ENCODE assay signal across 9 cellular contexts in the genomic region with DNA sequence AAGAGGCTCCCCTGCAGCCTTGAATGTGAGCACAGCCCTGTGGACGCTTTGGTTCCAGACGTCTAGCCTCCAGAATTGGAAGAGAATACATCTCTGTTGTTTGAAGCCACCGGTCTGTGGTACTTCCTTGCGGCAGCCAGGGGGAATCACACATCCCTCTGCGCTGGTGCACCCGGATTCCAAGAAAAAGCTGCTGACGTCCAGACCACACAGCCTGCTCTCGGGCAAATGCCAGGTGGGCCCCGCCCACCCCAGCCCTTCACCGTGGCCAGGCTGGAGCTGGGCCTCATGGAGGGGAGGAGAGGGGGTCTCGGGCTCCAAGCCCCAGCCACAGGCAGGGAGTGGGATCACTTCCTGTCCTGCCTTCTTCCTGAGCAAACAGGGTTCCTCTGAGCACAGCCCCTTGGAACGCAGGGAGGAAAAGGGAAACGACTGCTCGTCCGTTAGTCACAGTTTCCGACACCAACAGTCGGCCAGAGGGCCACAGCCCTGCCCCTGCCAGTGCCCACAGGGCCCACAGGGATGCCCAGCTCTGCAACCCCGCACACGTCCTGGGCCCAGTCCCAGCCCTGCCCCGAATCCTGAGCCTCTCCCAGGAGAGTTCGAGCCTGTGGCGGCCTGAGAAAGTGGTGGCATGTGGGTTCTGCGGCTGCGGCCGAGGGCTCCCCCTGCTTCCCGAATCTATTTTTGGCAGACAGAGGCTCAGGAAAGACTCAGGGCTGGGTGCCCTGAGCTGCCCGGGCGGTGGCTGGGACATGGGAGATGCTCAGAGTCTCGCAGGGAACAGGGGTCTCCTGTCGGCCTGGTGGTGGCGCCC.
DNase-seq lines count a peak whose midpoint lies in the region; ATAC-seq and TF ChIP-seq lines count a peak whose summit lies in the region.
"Had no signal": no experiment of that assay in that cellular context is flagged by ENCODE, and none has a peak within 500 bp of the region (broad histone marks: within the 10 kb centered on the region; RNA-seq: fewer than 3 reads in every experiment).

No MANE protein-coding gene starts in this region.

- peak overlapping the region; percentile 62; the same call in 1 of the 2 replicates for H3K9ac ChIP-seq in SK-N-SH

- H3K4me3 ChIP-seq in SK-N-SH (ENCODE audit: low read depth in 2 of 2, low read length in 1 of 2), result no peak overlapping the region
- H3K4me3 ChIP-seq in fibroblast of pulmonary artery (replicated peaks; ENCODE audit: low read depth, low read length), result no peak overlapping the region

- TF ChIP-seq RAD21 in SK-N-SH (IDR thresholded peaks at IDR 0.05; ENCODE audit: low read length), result no peak; the same call in 1 of the 2 replicates

- CTCF ChIA-PET in SK-N-SH (lab: Yijun Ruan, JAX), result interaction anchor here (0.9 to 1.0 kb wide), 2 partner anchors 19 to 391 kb away, joined by 3 read pairs; no protein-coding TSS in a partner anchor

- peaks cover 58% of the 10 kb centered on the region for H3F3A ChIP-seq in SK-N-SH (replicated peaks; ENCODE audit: insufficient read depth)

- H2AFZ ChIP-seq in SK-N-SH (ENCODE audit: low read depth), result no peak overlapping the region

- no peaks in the 10 kb centered on the region for H3K27me3 ChIP-seq in SK-N-SH (ENCODE audit: insufficient read depth)

- TF ChIP-seq CTCF in SK-N-SH (IDR thresholded peaks at IDR 0.05), result peak; percentile 51
- TF ChIP-seq CTCF in fibroblast of pulmonary artery (IDR thresholded peaks at IDR 0.05; ENCODE audit: low read length, missing control alignments), result peak; percentile 70

- H3K4me3 Mint-ChIP-seq in immature natural killer cell, result no peak overlapping the region
- H3K4me3 Mint-ChIP-seq: T-helper 1 cell treated with Interleukin-12 subunit alpha and Interleukin-12 subunit beta and Interleukin-4 antibody, amounts not matched to agents 30 μg/mL and 1 μg/mL, for 36 hours had no signal

- peaks cover 22% of the 10 kb centered on the region for H4K20me1 ChIP-seq in SK-N-SH (ENCODE audit: insufficient read depth)

- no peaks in the 10 kb centered on the region for H3K9me3 Mint-ChIP-seq in immature natural killer cell
- H3K9me3 Mint-ChIP-seq: T-helper 1 cell treated with Interleukin-12 subunit alpha and Interleukin-12 subunit beta and Interleukin-4 antibody, amounts not matched to agents 30 μg/mL and 1 μg/mL, for 36 hours had no signal

- H3K36me3 ChIP-seq in SK-N-SH (replicated peaks in 1 of 2; ENCODE audit: control insufficient read depth in 1 of 2, insufficient read depth in 2 of 2, low read length in 1 of 2), result peaks cover 66 to 70% of the 10 kb centered on the region in 2 experiments

- peak overlapping the region; percentile 71 to 95 for H3K27ac ChIP-seq in SK-N-SH (ENCODE audit: low read depth in 2 of 2, low read length in 1 of 2)

- H3K4me1 Mint-ChIP-seq in immature natural killer cell, result peaks cover 0 to 9% of the 10 kb centered on the region in 2 donors

- no peaks in the 10 kb centered on the region for H3K9me3 ChIP-seq in SK-N-SH

- H3K27me3 Mint-ChIP-seq in immature natural killer cell (ENCODE audit: low read depth in 3 of 3), result peaks cover 0 to 4% (median 2%) of the 10 kb centered on the region in 3 donors

- H3K4me1 ChIP-seq in SK-N-SH (ENCODE audit: control insufficient read depth in 1 of 2, insufficient read depth in 2 of 2, low read depth in 1 of 2, low read length in 1 of 2), result peaks cover 22 to 44% of the 10 kb centered on the region in 2 experiments; a peak in 3 of 4 replicates

- WGBS in SK-N-SH (ENCODE audit: low lambda C conversion rate), result 56% methylated on average over 3 of the region's 31 CpGs

- peak; percentile 3 to 6 for DNase-seq in AML-193 (lab: John Stamatoyannopoulos, UW)
- DNase-seq in SK-N-SH, result no peak
- DNase-seq in fibroblast of pulmonary artery (ENCODE audit: low read depth), result peak; percentile 92
- DNase-seq in nucleus accumbens (lab: John Stamatoyannopoulos, UW), result peak in 32 of 56 donors; percentile 14 to 60 (median 45)
- no peak for DNase-seq in HPDE6-E6E7 (ENCODE audit: extremely low spot score)
- no peak for DNase-seq in mesenteric fat pad (ENCODE audit: low spot score)
- DNase-seq in immature natural killer cell, result no peak

- H3K79me2 ChIP-seq in SK-N-SH (ENCODE audit: insufficient read depth), result peaks cover 99% of the 10 kb centered on the region

- peaks cover 0 to 14% (median 3%) of the 10 kb centered on the region in 3 donors for H3K36me3 Mint-ChIP-seq in immature natural killer cell

- no peak for ATAC-seq in HG03108 (IDR thresholded peaks at IDR 0.05; ENCODE audit: unreplicated experiment)

- H3K4me2 ChIP-seq in SK-N-SH, result peak overlapping the region; percentile 68

- H3K27ac Mint-ChIP-seq in immature natural killer cell, result no peak overlapping the region
- H3K27ac Mint-ChIP-seq: T-helper 1 cell treated with Interleukin-12 subunit alpha and Interleukin-12 subunit beta and Interleukin-4 antibody, amounts not matched to agents 30 μg/mL and 1 μg/mL, for 36 hours had no signal

- POLR2A ChIA-PET in SK-N-SH (lab: Yijun Ruan, JAX), result no interaction called here

- peak in 1 of 2 experiments; percentile 61; a peak in 2 of 4 replicates for TF ChIP-seq EP300 in SK-N-SH (IDR thresholded peaks at IDR 0.05; ENCODE audit: borderline replicate concordance in 1 of 2, low read depth in 1 of 2, low read length in 1 of 2)

- H3K9me2 ChIP-seq in SK-N-SH, result no peaks in the 10 kb centered on the region

TF ChIP-seq in SK-N-SH, 30 proteins besides CTCF, POLR2A, EP300 and RAD21 (continues in another document):
- TF ChIP-seq FOXM1 (IDR thresholded peaks at IDR 0.05; ENCODE audit: low read depth) (no peak), NRF1 (IDR thresholded peaks at IDR 0.05; ENCODE audit: low read depth, low read length) (no peak), USF2 (IDR thresholded peaks at IDR 0.05; ENCODE audit: borderline replicate concordance, low read depth, low read length) (no peak), POLR2AphosphoS5 (IDR thresholded peaks at IDR 0.05; ENCODE audit: low read depth, low read length) (peak; percentile 46; the same call in 1 of the 2 replicates), GABPA (IDR thresholded peaks at IDR 0.05; ENCODE audit: low read depth) (no peak; the same call in 1 of the 2 replicates), USF1 (IDR thresholded peaks at IDR 0.05; ENCODE audit: borderline replicate concordance, low read depth) (no peak), TEAD4 (IDR thresholded peaks at IDR 0.05; ENCODE audit: borderline replicate concordance, insufficient read depth) (peak; percentile 57), CHD2 (IDR thresholded peaks at IDR 0.05; ENCODE audit: low read length, partially characterized antibody) (no peak), YY1 (IDR thresholded peaks at IDR 0.05; ENCODE audit: low read depth) (no peak), FOXJ3 (CRISPR knock-in tag; IDR thresholded peaks at IDR 0.05) (no peak), MEF2A (IDR thresholded peaks at IDR 0.05; ENCODE audit: borderline replicate concordance, low read depth) (peak; percentile 82), MXI1 (IDR thresholded peaks at IDR 0.05; ENCODE audit: low read depth, low read length) (no peak), TCF12 (IDR thresholded peaks at IDR 0.05) (peak; percentile 73), TAF1 (IDR thresholded peaks at IDR 0.05; ENCODE audit: borderline replicate concordance, low read depth, low read length) (no peak), RXRA (IDR thresholded peaks at IDR 0.05; ENCODE audit: borderline replicate concordance, low read depth) (no peak), EZH2phosphoT487 (IDR thresholded peaks at IDR 0.05; ENCODE audit: borderline replicate concordance, low read depth) (no peak), SIN3A (IDR thresholded peaks at IDR 0.05; ENCODE audit: borderline replicate concordance, low read depth, low read length) (no peak)
- TF ChIP-seq, protein P1, sequence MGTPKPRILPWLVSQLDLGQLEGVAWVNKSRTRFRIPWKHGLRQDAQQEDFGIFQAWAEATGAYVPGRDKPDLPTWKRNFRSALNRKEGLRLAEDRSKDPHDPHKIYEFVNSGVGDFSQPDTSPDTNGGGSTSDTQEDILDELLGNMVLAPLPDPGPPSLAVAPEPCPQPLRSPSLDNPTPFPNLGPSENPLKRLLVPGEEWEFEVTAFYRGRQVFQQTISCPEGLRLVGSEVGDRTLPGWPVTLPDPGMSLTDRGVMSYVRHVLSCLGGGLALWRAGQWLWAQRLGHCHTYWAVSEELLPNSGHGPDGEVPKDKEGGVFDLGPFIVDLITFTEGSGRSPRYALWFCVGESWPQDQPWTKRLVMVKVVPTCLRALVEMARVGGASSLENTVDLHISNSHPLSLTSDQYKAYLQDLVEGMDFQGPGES (IDR thresholded peaks at IDR 0.05; ENCODE audit: low read depth, low read length), result no peak
- TF ChIP-seq, protein P2, sequence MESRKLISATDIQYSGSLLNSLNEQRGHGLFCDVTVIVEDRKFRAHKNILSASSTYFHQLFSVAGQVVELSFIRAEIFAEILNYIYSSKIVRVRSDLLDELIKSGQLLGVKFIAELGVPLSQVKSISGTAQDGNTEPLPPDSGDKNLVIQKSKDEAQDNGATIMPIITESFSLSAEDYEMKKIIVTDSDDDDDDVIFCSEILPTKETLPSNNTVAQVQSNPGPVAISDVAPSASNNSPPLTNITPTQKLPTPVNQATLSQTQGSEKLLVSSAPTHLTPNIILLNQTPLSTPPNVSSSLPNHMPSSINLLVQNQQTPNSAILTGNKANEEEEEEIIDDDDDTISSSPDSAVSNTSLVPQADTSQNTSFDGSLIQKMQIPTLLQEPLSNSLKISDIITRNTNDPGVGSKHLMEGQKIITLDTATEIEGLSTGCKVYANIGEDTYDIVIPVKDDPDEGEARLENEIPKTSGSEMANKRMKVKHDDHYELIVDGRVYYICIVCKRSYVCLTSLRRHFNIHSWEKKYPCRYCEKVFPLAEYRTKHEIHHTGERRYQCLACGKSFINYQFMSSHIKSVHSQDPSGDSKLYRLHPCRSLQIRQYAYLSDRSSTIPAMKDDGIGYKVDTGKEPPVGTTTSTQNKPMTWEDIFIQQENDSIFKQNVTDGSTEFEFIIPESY (IDR thresholded peaks at IDR 0.05; ENCODE audit: borderline replicate concordance, low read depth), result peak; percentile 62; the same call in 1 of the 2 replicates

Comparison
In these comparisons a context has a peak if more than half of its experiments do, and no peak if none do; other contexts are left out.
1. DNase-seq: peak in AML-193 (2 of 2), fibroblast of pulmonary artery (single experiment) and nucleus accumbens (32 of 56); none in SK-N-SH (single experiment), HPDE6-E6E7 (single experiment), mesenteric fat pad (single experiment) and immature natural killer cell (0 of 3).